In genomic region chr14:32076278-32077080, GRCh38 we compare ENCODE assay signal across 1 cellular context.
TF ChIP-seq lines count a peak whose summit lies in the region.

No MANE protein-coding gene starts in this region.

TF ChIP-seq in HEK293, 187 proteins besides CTCF, POLR2A, EP300 and RAD21 (continued from another document):
- TF ChIP-seq ZNF148 (tag by site-specific recombination; IDR thresholded peaks at IDR 0.05; ENCODE audit: borderline replicate concordance) = no peak
- peak; percentile 72 for TF ChIP-seq ZNF10 (tag by site-specific recombination; IDR thresholded peaks at IDR 0.05)
- TF ChIP-seq ZNF596 (tag by site-specific recombination; IDR thresholded peaks at IDR 0.05) = no peak
- TF ChIP-seq IKZF3 (tag by site-specific recombination; IDR thresholded peaks at IDR 0.05) = peak; percentile 88
- no peak for TF ChIP-seq ZNF530 (tag by site-specific recombination; IDR thresholded peaks at IDR 0.05; ENCODE audit: low read depth)
- no peak for TF ChIP-seq ZNF350 (tag by site-specific recombination; IDR thresholded peaks at IDR 0.05)
- TF ChIP-seq ZNF391 (tag by site-specific recombination; IDR thresholded peaks at IDR 0.05; ENCODE audit: borderline replicate concordance, low read depth) = peak; percentile 68; the same call in 1 of the 2 replicates
- TF ChIP-seq ZNF335 (tag by site-specific recombination; conservative IDR thresholded peaks at IDR 0.05) = peak; percentile 4; the same call in 1 of the 2 replicates
- no peak for TF ChIP-seq ZNF155 (tag by site-specific recombination; IDR thresholded peaks at IDR 0.05)
- peak; percentile 93 for TF ChIP-seq MZF1 (tag by site-specific recombination; IDR thresholded peaks at IDR 0.05; ENCODE audit: borderline replicate concordance)
